8 cellular contexts compared by ENCODE assay signal in genomic region chr1:182413486-182413885, GRCh38. TPM values are rescaled to one million over a fixed set of nuclear protein-coding genes. Genes with fewer than 3 reads are reported as not detected.
"Had no signal": no experiment of that assay in that cellular context is flagged by ENCODE, and none has a peak within 500 bp of the region (broad histone marks: within the 10 kb centered on the region; RNA-seq: fewer than 3 reads in every experiment).

No MANE protein-coding gene starts in this region.

- FAIRE-seq: HepG2, HTR-8/SVneo had no signal

- H3K27ac ChIP-seq: HL-60 had no signal

- DNase-seq: KBM-7, KG1 had no signal

- ATAC-seq: HepG2 had no signal

RNA-seq across cellular contexts. Expression of gene TEDDM1, which starts 13.0 kb away (rescaled TPM):
- total RNA-seq: HepG2, HT-29, HT1080 had no signal
- polyA plus RNA-seq: HepG2 had no signal

RNA-seq across cellular contexts. Expression of gene RGSL1, which starts 36.5 kb away (rescaled TPM):
- total RNA-seq: HepG2, HT-29 had no signal
- polyA plus RNA-seq: HepG2, IgD-negative memory B cell had no signal
